Comparison of ENCODE assay signal across 8 cellular contexts in the genomic region with DNA sequence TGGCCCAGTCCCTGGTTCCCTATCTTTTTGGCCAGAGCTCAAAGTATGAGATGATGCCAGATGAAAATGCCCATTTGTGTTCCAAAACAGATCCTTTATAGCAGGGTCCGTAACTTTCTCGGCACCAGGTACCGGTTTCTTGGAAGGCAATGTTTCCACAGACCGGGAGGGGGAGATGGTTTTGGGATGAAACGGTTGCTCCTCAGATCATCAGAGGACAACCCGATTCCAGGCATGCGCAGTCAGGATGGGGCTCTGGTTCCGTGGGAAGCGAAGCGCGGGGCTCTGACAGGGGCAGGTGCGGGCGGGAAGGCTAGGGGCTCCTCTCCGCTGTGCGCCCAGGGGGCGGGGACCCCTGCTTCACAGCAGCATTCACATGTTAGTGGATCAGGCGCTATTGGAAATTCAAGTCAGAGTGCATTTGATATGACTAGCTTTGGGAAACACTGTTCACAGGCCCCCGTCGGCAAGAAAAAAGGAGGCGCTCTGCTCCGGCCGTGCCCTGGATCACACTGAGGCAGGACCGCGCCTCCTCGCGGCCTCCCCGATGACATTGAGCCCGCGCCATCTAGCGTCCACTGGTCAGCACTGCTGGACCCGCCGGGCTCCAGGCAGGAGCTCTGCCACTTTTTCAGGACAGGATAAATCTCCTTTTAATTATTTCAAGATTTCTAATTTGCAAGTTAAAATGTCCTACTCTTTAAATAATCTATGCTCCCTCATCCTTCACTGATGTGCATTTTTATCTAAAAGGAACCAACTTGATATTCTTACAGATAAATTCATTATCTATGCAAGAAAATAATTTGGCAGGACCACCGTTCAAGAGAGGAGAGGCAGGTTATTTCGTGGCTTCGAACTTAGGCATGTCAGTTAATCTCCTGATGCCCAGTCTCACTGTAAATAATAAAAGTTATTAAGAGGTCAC.
A peak's percentile ranks its signal among the peaks of the same experiment; 100 is the strongest.
DNase-seq lines count a peak whose midpoint lies in the region; ATAC-seq and TF ChIP-seq lines count a peak whose summit lies in the region.

No MANE protein-coding gene starts in this region.

- H3K4me1 Mint-ChIP-seq in activated CD4-positive, alpha-beta T cell treated with anti-CD3 and anti-CD28 coated beads, Interleukin-2, amount 10 ng/mL, durations not matched to agents 7 days and 5 days, result peaks cover 1% of the 10 kb centered on the region
- H3K4me1 Mint-ChIP-seq in dendritic cell treated with granulocyte-macrophage colony-stimulating factor and Interleukin-4, amounts not matched to agents 40 ng/mL and 50 ng/mL, for 4 days (ENCODE audit: low read depth), result peaks cover 10% of the 10 kb centered on the region

- H3K27me3 Mint-ChIP-seq in activated CD4-positive, alpha-beta T cell treated with anti-CD3 and anti-CD28 coated beads, Interleukin-2, amount 10 ng/mL, durations not matched to agents 7 days and 5 days, result no peaks in the 10 kb centered on the region
- peaks cover 3% of the 10 kb centered on the region for H3K27me3 Mint-ChIP-seq in dendritic cell treated with granulocyte-macrophage colony-stimulating factor and Interleukin-4, amounts not matched to agents 40 ng/mL and 50 ng/mL, for 4 days

- intact Hi-C loops in dendritic cell treated with granulocyte-macrophage colony-stimulating factor and Interleukin-4, amounts not matched to agents 40 ng/mL and 50 ng/mL, for 4 days (cut with micrococcal nuclease), result loop anchor here (1.0 to 5.0 kb wide), 4 partner anchors 344 to 575 kb away; no protein-coding TSS in a partner anchor
- intact Hi-C loops in left colon (cut with DNase I, micrococcal nuclease), result no loop called here

- peak; percentile 98 for TF ChIP-seq CTCF in BE2C (IDR thresholded peaks at IDR 0.05; ENCODE audit: low read depth, low read length)

- H3K4me1 ChIP-seq in BE2C, result peaks cover 30% of the 10 kb centered on the region
- H3K4me1 ChIP-seq in Karpas-422 (ENCODE audit: low read length), result no peaks in the 10 kb centered on the region

- no peaks in the 10 kb centered on the region for H4K20me1 ChIP-seq in Karpas-422 (ENCODE audit: insufficient read depth, low read depth, low read length)

- H3K27ac Mint-ChIP-seq in activated CD4-positive, alpha-beta T cell treated with anti-CD3 and anti-CD28 coated beads, Interleukin-2, amount 10 ng/mL, durations not matched to agents 7 days and 5 days, result no peak overlapping the region
- no peak overlapping the region for H3K27ac Mint-ChIP-seq in dendritic cell treated with granulocyte-macrophage colony-stimulating factor and Interleukin-4, amounts not matched to agents 40 ng/mL and 50 ng/mL, for 4 days

- CTCF ChIA-PET in activated CD4-positive, alpha-beta T cell treated with anti-CD3 and anti-CD28 coated beads, Interleukin-2, amount 10 ng/mL, durations not matched to agents 7 days and 5 days (lab: Charles Lee), result interaction anchor here (0.6 to 2.1 kb wide), 11 partner anchors 9 to 458 kb away, joined by 3 to 14 read pairs (median 3); no protein-coding TSS in a partner anchor

- H2AFZ ChIP-seq in Karpas-422 (ENCODE audit: low read length), result no peak overlapping the region

- H3K27me3 ChIP-seq in BE2C (no peaks in the 10 kb centered on the region), Karpas-422 (ENCODE audit: low read length) (no peaks in the 10 kb centered on the region)

- no peaks in the 10 kb centered on the region for H3K79me2 ChIP-seq in Karpas-422 (ENCODE audit: low read length)

- DNase-seq in BE2C (peak; percentile 90), NCI-H2107 (lab: John Stamatoyannopoulos, UW) (peak; percentile 71), left colon (peak; percentile 77 to 90), Karpas-422 (no peak)
- peak; percentile 75 for DNase-seq in activated CD4-positive, alpha-beta T cell treated with anti-CD3 and anti-CD28 coated beads, Interleukin-2, amount 10 ng/mL, durations not matched to agents 7 days and 5 days
- peak; percentile 52 to 62 for DNase-seq in stimulated activated CD4-positive, alpha-beta T cell treated with anti-CD3 and anti-CD28 coated beads, Interleukin-1b, Interleukin-23, amount 100 ng/mL, for 4 hours (ENCODE audit: low read depth in 2 of 2)

- no peaks in the 10 kb centered on the region for H3K36me3 Mint-ChIP-seq in activated CD4-positive, alpha-beta T cell treated with anti-CD3 and anti-CD28 coated beads, Interleukin-2, amount 10 ng/mL, durations not matched to agents 7 days and 5 days (ENCODE audit: low read depth)
- no peaks in the 10 kb centered on the region for H3K36me3 Mint-ChIP-seq in dendritic cell treated with granulocyte-macrophage colony-stimulating factor and Interleukin-4, amounts not matched to agents 40 ng/mL and 50 ng/mL, for 4 days (ENCODE audit: low read depth)

- no peak overlapping the region for H3K4me3 Mint-ChIP-seq in activated CD4-positive, alpha-beta T cell treated with anti-CD3 and anti-CD28 coated beads, Interleukin-2, amount 10 ng/mL, durations not matched to agents 7 days and 5 days
- H3K4me3 Mint-ChIP-seq in dendritic cell treated with granulocyte-macrophage colony-stimulating factor and Interleukin-4, amounts not matched to agents 40 ng/mL and 50 ng/mL, for 4 days, result peak overlapping the region; percentile 33

- H3K9me3 ChIP-seq in BE2C (no peaks in the 10 kb centered on the region), Karpas-422 (ENCODE audit: low read length) (no peaks in the 10 kb centered on the region)

- H3K4me3 ChIP-seq in BE2C (ENCODE audit: low read depth, low read length) (peak overlapping the region; percentile 41), Karpas-422 (ENCODE audit: low read length) (no peak overlapping the region)

- no peaks in the 10 kb centered on the region for H3K9me2 ChIP-seq in Karpas-422 (replicated peaks; ENCODE audit: insufficient read depth, low read length)

- ATAC-seq in GM21447 (IDR thresholded peaks at IDR 0.05; ENCODE audit: unreplicated experiment), result peak; percentile 60
- ATAC-seq in left colon, result peak; percentile 88

- POLR2A ChIA-PET in activated CD4-positive, alpha-beta T cell treated with anti-CD3 and anti-CD28 coated beads, Interleukin-2, amount 10 ng/mL, durations not matched to agents 7 days and 5 days (lab: Charles Lee), result no interaction called here

- H3K27ac ChIP-seq in Karpas-422 (ENCODE audit: low read length), result no peak overlapping the region

- no peak overlapping the region for H3K4me2 ChIP-seq in Karpas-422 (ENCODE audit: low read depth, low read length, poor library complexity, severe bottlenecking)

- no peak overlapping the region for H3K9ac ChIP-seq in Karpas-422 (ENCODE audit: low read length)

- H3K36me3 ChIP-seq in BE2C, result no peaks in the 10 kb centered on the region; the same call in 1 of the 2 replicates
- H3K36me3 ChIP-seq in Karpas-422 (ENCODE audit: insufficient read depth, low read length), result no peaks in the 10 kb centered on the region

- no peaks in the 10 kb centered on the region for H3K9me3 Mint-ChIP-seq in activated CD4-positive, alpha-beta T cell treated with anti-CD3 and anti-CD28 coated beads, Interleukin-2, amount 10 ng/mL, durations not matched to agents 7 days and 5 days
- no peaks in the 10 kb centered on the region for H3K9me3 Mint-ChIP-seq in dendritic cell treated with granulocyte-macrophage colony-stimulating factor and Interleukin-4, amounts not matched to agents 40 ng/mL and 50 ng/mL, for 4 days
